ENCODE assay signal across 8 cellular contexts in the genomic region with DNA sequence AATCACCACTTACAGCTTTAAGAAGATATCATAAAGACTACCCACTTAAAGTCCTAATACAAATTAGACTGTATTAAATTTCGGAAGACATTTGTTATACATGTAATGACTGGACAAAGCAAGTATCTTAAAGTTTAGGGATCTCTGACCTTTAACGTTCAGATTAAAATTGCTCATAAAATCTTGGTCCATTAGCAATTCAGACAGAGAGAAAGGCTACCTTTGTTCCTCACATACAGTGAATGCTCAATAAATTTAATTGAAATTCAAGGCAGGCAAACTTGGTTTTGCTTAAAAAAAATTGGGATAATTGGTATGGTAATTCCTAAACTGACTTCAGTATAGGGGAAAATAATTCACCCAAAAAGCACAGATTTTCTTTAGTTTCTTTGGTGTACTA.
"Had no signal": no experiment of that assay in that cellular context is flagged by ENCODE, and none has a peak within 500 bp of the region (broad histone marks: within the 10 kb centered on the region; RNA-seq: fewer than 3 reads in every experiment).

No MANE protein-coding gene starts in this region.

- DNase-seq: GOT3, H7, H9, HCEC 1CT, HFFc6 had no signal

- ATAC-seq: GM23338, HCT116 had no signal

- H2AFZ ChIP-seq: GM23338 had no signal

- H3K9me3 ChIP-seq: HAP-1 had no signal

- H3K4me3 ChIP-seq: GM23338, HAP-1 had no signal

- H3K9me3 Mint-ChIP-seq: GM23338, HFFc6 had no signal

- H3K4me2 ChIP-seq: GM23338 had no signal

- H3K36me3 ChIP-seq: HAP-1 had no signal

- H3K27ac Mint-ChIP-seq: GM23338, H9, HFFc6 had no signal

- H3K4me3 Mint-ChIP-seq: GM23338, H9, HFFc6 had no signal
